ENCODE assay signal across 18 cellular contexts in the genomic region with DNA sequence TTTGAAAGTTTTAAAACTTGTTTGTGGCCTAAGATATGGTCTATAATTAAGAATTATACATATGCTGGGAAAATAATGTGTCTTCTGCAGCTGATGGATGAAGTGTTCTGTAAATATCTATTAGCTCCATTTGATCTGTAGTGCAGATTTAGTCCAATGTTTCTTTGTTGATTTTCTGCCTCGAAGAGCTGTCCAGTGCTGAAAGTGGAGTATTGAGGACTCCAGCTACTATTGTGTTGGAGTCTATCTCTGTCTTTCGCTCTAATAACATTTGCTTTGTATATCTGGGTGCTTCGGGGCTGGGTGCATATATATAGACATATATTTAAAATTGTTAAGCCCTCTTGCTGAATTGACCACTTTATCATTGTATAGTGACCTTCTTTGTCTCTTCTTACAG.
DNase-seq lines count a peak whose midpoint lies in the region; ATAC-seq and TF ChIP-seq lines count a peak whose summit lies in the region.
"Had no signal": no experiment of that assay in that cellular context is flagged by ENCODE, and none has a peak within 500 bp of the region (broad histone marks: within the 10 kb centered on the region; RNA-seq: fewer than 3 reads in every experiment).

No MANE protein-coding gene starts in this region.

- CTCF ChIA-PET in SK-N-SH (lab: Yijun Ruan, JAX), result interaction anchor here (1.1 kb wide), 1 partner anchor 213 kb away, joined by 3 read pairs; no protein-coding TSS in a partner anchor

- H3K9me2 ChIP-seq in SK-N-SH, result no peaks in the 10 kb centered on the region

- H3K4me2 ChIP-seq in SK-N-SH, result no peak overlapping the region

- no peak overlapping the region for H2AFZ ChIP-seq in SK-N-SH (ENCODE audit: low read depth)

- H3K9ac ChIP-seq in SK-N-SH, result no peak overlapping the region

- H3K36me3 ChIP-seq in SK-N-SH (replicated peaks in 1 of 2; ENCODE audit: control insufficient read depth in 1 of 2, insufficient read depth in 2 of 2, low read length in 1 of 2), result no peaks in the 10 kb centered on the region
- H3K36me3 ChIP-seq in SJCRH30, result no peaks in the 10 kb centered on the region
- H3K36me3 ChIP-seq: gastrocnemius medialis, neutrophil had no signal

- no peaks in the 10 kb centered on the region for H3K79me2 ChIP-seq in SK-N-SH (ENCODE audit: insufficient read depth)

- TF ChIP-seq RAD21 in SK-N-SH (IDR thresholded peaks at IDR 0.05; ENCODE audit: low read length), result no peak

- H4K20me1 ChIP-seq in SK-N-SH (ENCODE audit: insufficient read depth), result no peaks in the 10 kb centered on the region

- H3K9me3 ChIP-seq in SK-N-SH, result no peaks in the 10 kb centered on the region
- no peaks in the 10 kb centered on the region for H3K9me3 ChIP-seq in SJCRH30 (replicated peaks)
- H3K9me3 ChIP-seq: gastrocnemius medialis, neutrophil had no signal

- ATAC-seq in SK-N-SH treated with all-trans-retinoic acid at 6 μM for 48 hours, result no peak
- no peak for ATAC-seq in GM19397 (IDR thresholded peaks at IDR 0.05; ENCODE audit: unreplicated experiment)
- no peak for ATAC-seq in GM21529 (IDR thresholded peaks at IDR 0.05; ENCODE audit: unreplicated experiment)
- ATAC-seq: gastrocnemius medialis, K562, left colon had no signal

- POLR2A ChIA-PET in SK-N-SH (lab: Yijun Ruan, JAX), result no interaction called here

- no peaks in the 10 kb centered on the region for H3K27me3 ChIP-seq in SK-N-SH (ENCODE audit: insufficient read depth)
- H3K27me3 ChIP-seq in SJCRH30, result no peaks in the 10 kb centered on the region
- H3K27me3 ChIP-seq: gastrocnemius medialis, neutrophil had no signal

- H3K4me3 ChIP-seq in SK-N-SH (ENCODE audit: low read depth in 2 of 2, low read length in 1 of 2) (no peak overlapping the region), SJCRH30 (no peak overlapping the region), fibroblast of mammary gland (ENCODE audit: control insufficient read depth, low read depth, low read length) (no peak overlapping the region)
- H3K4me3 ChIP-seq: gastrocnemius medialis, K562 had no signal

- WGBS in SK-N-SH (ENCODE audit: low lambda C conversion rate), result 0% methylated on average over 3 of the region's 3 CpGs

- H3K4me1 ChIP-seq in SK-N-SH (ENCODE audit: control insufficient read depth in 1 of 2, insufficient read depth in 2 of 2, low read depth in 1 of 2, low read length in 1 of 2) (no peaks in the 10 kb centered on the region), SJCRH30 (no peaks in the 10 kb centered on the region)
- H3K4me1 ChIP-seq: gastrocnemius medialis had no signal

- H3K27ac ChIP-seq in SK-N-SH (ENCODE audit: low read depth in 2 of 2, low read length in 1 of 2), result no peak overlapping the region
- H3K27ac ChIP-seq in SJCRH30, result no peak overlapping the region
- H3K27ac ChIP-seq: gastrocnemius medialis, neutrophil had no signal

- no peak for TF ChIP-seq EP300 in SK-N-SH (IDR thresholded peaks at IDR 0.05; ENCODE audit: borderline replicate concordance in 1 of 2, low read depth in 1 of 2, low read length in 1 of 2)

- H3F3A ChIP-seq in SK-N-SH (replicated peaks; ENCODE audit: insufficient read depth), result no peaks in the 10 kb centered on the region

- TF ChIP-seq CTCF in SK-N-SH (IDR thresholded peaks at IDR 0.05) (no peak), fibroblast of mammary gland (conservative IDR thresholded peaks at IDR 0.05; ENCODE audit: control insufficient read depth, insufficient read depth, low read depth, low read length) (no peak)

- DNase-seq in SK-N-SH, result no peak
- peak; percentile 9 to 57 for DNase-seq in SJCRH30
- peak; percentile 14 for DNase-seq in fibroblast of mammary gland (ENCODE audit: low read depth)
- DNase-seq in renal cortical epithelial cell (ENCODE audit: low read depth), result peak; percentile 8
- no peak for DNase-seq in AML-193 (lab: John Stamatoyannopoulos, UW)
- DNase-seq: activated naive CD4-positive, alpha-beta T cell treated with anti-CD3 and anti-CD28 coated beads, Interleukin-2, amount 10 ng/mL, durations not matched to agents 7 days and 5 days; activated T-cell treated with anti-CD3 and anti-CD28 coated beads, Interleukin-2, amount 50 U/mL, for 48 hours; gastrocnemius medialis; HFFc6; left colon; NCI-H1105 treated with DMSO at 0.1 percent for 48 hours; NCI-H524 treated with DMSO at 0.1 percent for 48 hours; stimulated activated CD8-positive, alpha-beta memory T cell treated with anti-CD3 and anti-CD28 coated beads, Interleukin-4, amount 100 ng/mL, for 48 hours had no signal

TF ChIP-seq in SK-N-SH, 30 proteins besides CTCF, POLR2A, EP300 and RAD21:
- TF ChIP-seq GABPA (IDR thresholded peaks at IDR 0.05; ENCODE audit: low read depth), result no peak
- TF ChIP-seq, protein P1, sequence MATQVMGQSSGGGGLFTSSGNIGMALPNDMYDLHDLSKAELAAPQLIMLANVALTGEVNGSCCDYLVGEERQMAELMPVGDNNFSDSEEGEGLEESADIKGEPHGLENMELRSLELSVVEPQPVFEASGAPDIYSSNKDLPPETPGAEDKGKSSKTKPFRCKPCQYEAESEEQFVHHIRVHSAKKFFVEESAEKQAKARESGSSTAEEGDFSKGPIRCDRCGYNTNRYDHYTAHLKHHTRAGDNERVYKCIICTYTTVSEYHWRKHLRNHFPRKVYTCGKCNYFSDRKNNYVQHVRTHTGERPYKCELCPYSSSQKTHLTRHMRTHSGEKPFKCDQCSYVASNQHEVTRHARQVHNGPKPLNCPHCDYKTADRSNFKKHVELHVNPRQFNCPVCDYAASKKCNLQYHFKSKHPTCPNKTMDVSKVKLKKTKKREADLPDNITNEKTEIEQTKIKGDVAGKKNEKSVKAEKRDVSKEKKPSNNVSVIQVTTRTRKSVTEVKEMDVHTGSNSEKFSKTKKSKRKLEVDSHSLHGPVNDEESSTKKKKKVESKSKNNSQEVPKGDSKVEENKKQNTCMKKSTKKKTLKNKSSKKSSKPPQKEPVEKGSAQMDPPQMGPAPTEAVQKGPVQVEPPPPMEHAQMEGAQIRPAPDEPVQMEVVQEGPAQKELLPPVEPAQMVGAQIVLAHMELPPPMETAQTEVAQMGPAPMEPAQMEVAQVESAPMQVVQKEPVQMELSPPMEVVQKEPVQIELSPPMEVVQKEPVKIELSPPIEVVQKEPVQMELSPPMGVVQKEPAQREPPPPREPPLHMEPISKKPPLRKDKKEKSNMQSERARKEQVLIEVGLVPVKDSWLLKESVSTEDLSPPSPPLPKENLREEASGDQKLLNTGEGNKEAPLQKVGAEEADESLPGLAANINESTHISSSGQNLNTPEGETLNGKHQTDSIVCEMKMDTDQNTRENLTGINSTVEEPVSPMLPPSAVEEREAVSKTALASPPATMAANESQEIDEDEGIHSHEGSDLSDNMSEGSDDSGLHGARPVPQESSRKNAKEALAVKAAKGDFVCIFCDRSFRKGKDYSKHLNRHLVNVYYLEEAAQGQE (IDR thresholded peaks at IDR 0.05; ENCODE audit: low read depth, low read length), result peak; percentile 87

TF ChIP-seq in SK-N-SH treated with all-trans-retinoic acid at 6 μM for 48 hours, 23 proteins besides CTCF, POLR2A, EP300 and RAD21 (continues in another document):
- TF ChIP-seq ZFP30 (CRISPR knock-in tag; IDR thresholded peaks at IDR 0.05), result no peak
- no peak for TF ChIP-seq PPARA (CRISPR knock-in tag; IDR thresholded peaks at IDR 0.05; ENCODE audit: borderline replicate concordance)
- TF ChIP-seq ESRRG (CRISPR knock-in tag; IDR thresholded peaks at IDR 0.05), result no peak
- no peak for TF ChIP-seq GLIS3 (CRISPR knock-in tag; IDR thresholded peaks at IDR 0.05)
- no peak for TF ChIP-seq CREB5 (CRISPR knock-in tag; IDR thresholded peaks at IDR 0.05; ENCODE audit: low read depth)
- no peak for TF ChIP-seq ZFP3 (CRISPR knock-in tag; IDR thresholded peaks at IDR 0.05)
- TF ChIP-seq RARB (CRISPR knock-in tag; IDR thresholded peaks at IDR 0.05), result no peak
- TF ChIP-seq POU6F1 (CRISPR knock-in tag; IDR thresholded peaks at IDR 0.05; ENCODE audit: borderline replicate concordance, low read depth), result no peak
- no peak for TF ChIP-seq ARNTL (CRISPR knock-in tag; IDR thresholded peaks at IDR 0.05; ENCODE audit: borderline replicate concordance, low read depth)
- no peak for TF ChIP-seq PATZ1 (CRISPR knock-in tag; IDR thresholded peaks at IDR 0.05; ENCODE audit: borderline replicate concordance)

Comparison
In these comparisons a context has a peak if more than half of its experiments do, and no peak if none do; other contexts are left out.
1. DNase-seq: peak in SJCRH30 (2 of 2), fibroblast of mammary gland (single experiment) and renal cortical epithelial cell (single experiment); none in SK-N-SH (single experiment) and AML-193 (0 of 2).